In genomic region chr9:93567271-93567959, GRCh38 we compare ENCODE assay signal across 8 cellular contexts. TPM values are rescaled to one million over a fixed set of nuclear protein-coding genes. Genes with fewer than 3 reads are reported as not detected.
DNase-seq lines count a peak whose midpoint lies in the region; ATAC-seq, FAIRE-seq and TF ChIP-seq lines count a peak whose summit lies in the region.

No MANE protein-coding gene starts in this region.

- peaks cover 9% of the 10 kb centered on the region for H3K36me3 ChIP-seq in CD4-positive, alpha-beta memory T cell (ENCODE audit: insufficient read depth, low read length)
- H3K36me3 ChIP-seq in iPS-15b (ENCODE audit: control insufficient read depth, insufficient read depth, low read length) (peaks cover 5% of the 10 kb centered on the region), smooth muscle cell (ENCODE audit: low read depth) (peaks cover 5% of the 10 kb centered on the region)

- H3K9ac ChIP-seq in iPS-15b (ENCODE audit: low read depth, low read length) (peak overlapping the region; percentile 89), smooth muscle cell (ENCODE audit: low read depth) (peak overlapping the region; percentile 85)

- CTCF ChIA-PET in CD4-positive, alpha-beta memory T cell (lab: Charles Lee; ENCODE audit: partially characterized antibody), result interaction anchor here (0.6 to 1.9 kb wide), 6 partner anchors 8 to 116 kb away, joined by 3 to 22 read pairs (median 7); partner anchors contain the start of genes FAM120A and FAM120AOS

- peaks cover 17% of the 10 kb centered on the region for H3F3A ChIP-seq in smooth muscle cell (ENCODE audit: low read depth)

- H3K27me3 Mint-ChIP-seq in CD4-positive, alpha-beta memory T cell, result no peaks in the 10 kb centered on the region
- no peaks in the 10 kb centered on the region for H3K27me3 Mint-ChIP-seq in activated naive CD8-positive, alpha-beta T cell treated with anti-CD3 and anti-CD28 coated beads, Interleukin-2, amount 50 U/mL, for 24 hours

- H3K9me3 ChIP-seq in CD4-positive, alpha-beta memory T cell (ENCODE audit: control insufficient read depth in 1 of 2, low read length in 2 of 2), result no peaks in the 10 kb centered on the region
- no peaks in the 10 kb centered on the region for H3K9me3 ChIP-seq in iPS-15b (ENCODE audit: control insufficient read depth, insufficient read depth, low read length)
- H3K9me3 ChIP-seq in smooth muscle cell (replicated peaks; ENCODE audit: low read depth), result no peaks in the 10 kb centered on the region

- 88% methylated on average over 15 of the region's 15 CpGs for WGBS in smooth muscle cell (ENCODE audit: low lambda C conversion rate)

- H4K20me1 ChIP-seq in smooth muscle cell (ENCODE audit: low read depth), result no peaks in the 10 kb centered on the region

- H3K4me1 Mint-ChIP-seq in CD4-positive, alpha-beta memory T cell, result peaks cover 9 to 31% (median 21%) of the 10 kb centered on the region in 4 donors
- H3K4me1 Mint-ChIP-seq in activated naive CD8-positive, alpha-beta T cell treated with anti-CD3 and anti-CD28 coated beads, Interleukin-2, amount 50 U/mL, for 24 hours, result peaks cover 26% of the 10 kb centered on the region

- H3K4me2 ChIP-seq in smooth muscle cell, result peak overlapping the region; percentile 87

- TF ChIP-seq POLR2A in GM12892 (IDR thresholded peaks at IDR 0.05; ENCODE audit: low read depth, low read length), result no peak; the same call in 1 of the 2 replicates

- peak overlapping the region; percentile 79 to 89 (median 83) for H3K4me3 Mint-ChIP-seq in CD4-positive, alpha-beta memory T cell
- H3K4me3 Mint-ChIP-seq in activated naive CD8-positive, alpha-beta T cell treated with anti-CD3 and anti-CD28 coated beads, Interleukin-2, amount 50 U/mL, for 24 hours, result peak overlapping the region; percentile 86

- POLR2A ChIA-PET in CD4-positive, alpha-beta memory T cell (lab: Charles Lee; ENCODE audit: partially characterized antibody), result interaction anchor here (0.8 to 2.9 kb wide), 11 partner anchors 9 to 897 kb away, joined by 3 to 62 read pairs (median 6); partner anchors contain the start of genes BICD2, FAM120A, FAM120AOS and IPPK

- intact Hi-C loops in CD4-positive, alpha-beta memory T cell (cut with micrococcal nuclease), result loop anchor here (2.0 to 10.0 kb wide), 6 partner anchors 403 to 895 kb away; partner anchors contain the start of genes CARD19, IPPK and NINJ1

- H2AFZ ChIP-seq in smooth muscle cell (ENCODE audit: low read depth), result no peak overlapping the region

- ATAC-seq in HG03196 (IDR thresholded peaks at IDR 0.05; ENCODE audit: unreplicated experiment), result peak; percentile 2
- ATAC-seq in activated naive CD8-positive, alpha-beta T cell treated with anti-CD3 and anti-CD28 coated beads, Interleukin-2, amount 50 U/mL, for 24 hours, result no peak

- no peaks in the 10 kb centered on the region for H3K27me3 ChIP-seq in CD4-positive, alpha-beta memory T cell (ENCODE audit: insufficient read depth, low read length)
- no peaks in the 10 kb centered on the region for H3K27me3 ChIP-seq in iPS-15b (ENCODE audit: control insufficient read depth, insufficient read depth, low read length)
- no peaks in the 10 kb centered on the region for H3K27me3 ChIP-seq in smooth muscle cell (ENCODE audit: low read depth)

- peak overlapping the region; percentile 90 for H3K27ac ChIP-seq in CD4-positive, alpha-beta memory T cell (ENCODE audit: low read depth, low read length)
- peak overlapping the region; percentile 88 for H3K27ac ChIP-seq in smooth muscle cell (ENCODE audit: low read depth)

- peaks cover 17 to 29% of the 10 kb centered on the region in 2 donors for H3K36me3 Mint-ChIP-seq in CD4-positive, alpha-beta memory T cell
- peaks cover 28% of the 10 kb centered on the region for H3K36me3 Mint-ChIP-seq in activated naive CD8-positive, alpha-beta T cell treated with anti-CD3 and anti-CD28 coated beads, Interleukin-2, amount 50 U/mL, for 24 hours (ENCODE audit: low read depth)

- FAIRE-seq in GM12892 (lab: Jason Lieb, UNC) (no peak), HTR-8/SVneo (lab: Jason Lieb, UNC) (no peak)

- H3K4me3 ChIP-seq in CD4-positive, alpha-beta memory T cell (ENCODE audit: low read length in 2 of 2), result peak overlapping the region; percentile 30 to 65
- H3K4me3 ChIP-seq in iPS-15b (ENCODE audit: low read depth, low read length), result peak overlapping the region; percentile 79
- peak overlapping the region; percentile 54 for H3K4me3 ChIP-seq in smooth muscle cell

- H3K4me1 ChIP-seq in CD4-positive, alpha-beta memory T cell (ENCODE audit: insufficient read depth, low read length), result peaks cover 25% of the 10 kb centered on the region
- H3K4me1 ChIP-seq in iPS-15b (ENCODE audit: control insufficient read depth, insufficient read depth, low read length) (peaks cover 6% of the 10 kb centered on the region), smooth muscle cell (ENCODE audit: low read depth) (peaks cover 11% of the 10 kb centered on the region)

- DNase-seq in CD4-positive, alpha-beta memory T cell, result peak in 1 of 5 donors; percentile 9
- peak; percentile 27 for DNase-seq in activated naive CD8-positive, alpha-beta T cell treated with anti-CD3 and anti-CD28 coated beads, Interleukin-2, amount 50 U/mL, for 24 hours
- DNase-seq in smooth muscle cell (lab: John Stamatoyannopoulos, UW; ENCODE audit: unreplicated experiment), result no peak
- DNase-seq in GM12892 (ENCODE audit: insufficient read length), result no peak
- no peak for DNase-seq in AG08395 (ENCODE audit: low spot score)
- DNase-seq in HTR-8/SVneo (ENCODE audit: insufficient read length, low spot score), result no peak

- peaks cover 0 to 3% (median 0%) of the 10 kb centered on the region in 8 donors for H3K9me3 Mint-ChIP-seq in CD4-positive, alpha-beta memory T cell
- peaks cover 5% of the 10 kb centered on the region for H3K9me3 Mint-ChIP-seq in activated naive CD8-positive, alpha-beta T cell treated with anti-CD3 and anti-CD28 coated beads, Interleukin-2, amount 50 U/mL, for 24 hours

- TF ChIP-seq CTCF in smooth muscle cell (IDR thresholded peaks at IDR 0.05; ENCODE audit: borderline replicate concordance, insufficient read depth, poor library complexity, severe bottlenecking), result no peak

- H3K79me2 ChIP-seq in smooth muscle cell (ENCODE audit: low read depth), result no peaks in the 10 kb centered on the region

- peak overlapping the region; percentile 87 to 97 (median 93) for H3K27ac Mint-ChIP-seq in CD4-positive, alpha-beta memory T cell
- peak overlapping the region; percentile 92 for H3K27ac Mint-ChIP-seq in activated naive CD8-positive, alpha-beta T cell treated with anti-CD3 and anti-CD28 coated beads, Interleukin-2, amount 50 U/mL, for 24 hours

RNA-seq across cellular contexts. Expression of gene PHF2, which starts 9.0 kb away (rescaled TPM):
- total RNA-seq in CD4-positive, alpha-beta memory T cell, result 10 to 100 TPM; 39.2 to 41.2 TPM
- polyA plus RNA-seq in CD4-positive, alpha-beta memory T cell, result 1 to 10 TPM in 1 of 2 donors, under 1 TPM in 1; 0.48 to 2.8 TPM
- 18.0 and 18.3 TPM in 2 replicates for total RNA-seq in smooth muscle cell
- polyA plus RNA-seq in smooth muscle cell, result 11.1 and 13.0 TPM in 2 replicates
- 7.4 TPM for polyA plus RNA-seq in GM12892 (2012; ENCODE audit: missing spikeins)
